Comparison of ENCODE assay signal across 8 cellular contexts in the genomic region with DNA sequence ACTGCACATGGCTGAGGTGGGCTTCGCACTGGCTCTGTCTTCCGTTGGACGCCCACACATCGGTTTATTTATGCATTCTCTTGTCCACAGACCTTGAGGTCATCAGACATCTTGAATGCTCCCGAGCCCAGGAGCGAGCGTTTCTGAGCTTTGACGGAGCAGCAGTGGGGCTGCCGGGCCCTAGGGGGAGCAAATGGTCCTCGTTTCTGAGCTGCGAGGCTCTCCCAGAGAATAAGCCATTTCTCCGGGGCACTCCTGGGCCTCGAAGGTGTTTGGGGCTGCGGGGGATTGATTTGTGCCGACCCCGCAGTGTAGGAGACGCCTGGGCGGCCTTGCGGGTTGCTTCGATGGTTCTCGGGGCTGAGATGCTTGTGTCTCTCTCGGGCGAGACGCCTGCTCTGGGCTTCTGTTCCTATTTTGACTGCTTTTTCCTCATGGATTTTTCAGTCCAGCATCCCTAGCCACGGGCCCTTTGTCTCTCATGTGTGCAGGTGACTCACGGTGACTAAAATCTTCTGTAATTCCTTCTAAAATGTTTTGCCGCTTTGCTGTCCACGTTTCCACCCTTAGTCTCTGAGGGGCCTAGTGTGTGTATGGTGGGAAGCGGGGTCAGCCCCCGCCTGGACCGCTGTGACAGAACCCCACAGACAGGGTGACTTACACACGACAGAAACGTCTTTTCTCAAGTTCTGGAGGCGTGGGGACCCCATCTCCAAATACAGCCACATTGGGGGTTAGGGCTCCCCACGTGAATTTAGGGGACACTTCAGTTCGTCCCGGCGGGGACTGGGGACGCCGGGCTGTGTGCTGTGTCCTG.
DNase-seq lines count a peak whose midpoint lies in the region; ATAC-seq, FAIRE-seq and TF ChIP-seq lines count a peak whose summit lies in the region.

No MANE protein-coding gene starts in this region.

- TF ChIP-seq POLR2A in prostate gland (IDR thresholded peaks at IDR 0.05) = no peak

- H3K9me3 ChIP-seq in cardiac muscle cell (ENCODE audit: low read depth) (no peaks in the 10 kb centered on the region), prostate gland (no peaks in the 10 kb centered on the region)

- no peak for FAIRE-seq in D721Med (lab: Jason Lieb, UNC)

- H3K4me1 Mint-ChIP-seq in IgD-negative memory B cell = peaks cover 7 to 16% (median 15%) of the 10 kb centered on the region in 3 donors
- H3K4me1 Mint-ChIP-seq in activated naive CD4-positive, alpha-beta T cell treated with anti-CD3 and anti-CD28 coated beads, Interleukin-2, amount 50 U/mL, for 24 hours = peaks cover 22% of the 10 kb centered on the region

- no peaks in the 10 kb centered on the region for H3K9me3 Mint-ChIP-seq in IgD-negative memory B cell
- H3K9me3 Mint-ChIP-seq in activated naive CD4-positive, alpha-beta T cell treated with anti-CD3 and anti-CD28 coated beads, Interleukin-2, amount 50 U/mL, for 24 hours = no peaks in the 10 kb centered on the region

- no peak for ATAC-seq in GM21619 (IDR thresholded peaks at IDR 0.05; ENCODE audit: unreplicated experiment)

- H3K27me3 ChIP-seq in cardiac muscle cell = no peaks in the 10 kb centered on the region
- no peaks in the 10 kb centered on the region for H3K27me3 ChIP-seq in prostate gland (replicated peaks; ENCODE audit: insufficient read depth)

- TF ChIP-seq CTCF in D721Med (IDR thresholded peaks at IDR 0.05; ENCODE audit: insufficient read depth, missing control alignments) = peak; percentile 45
- TF ChIP-seq CTCF in cardiac muscle cell (IDR thresholded peaks at IDR 0.05; ENCODE audit: low read depth, low read length) = peak; percentile 60
- TF ChIP-seq CTCF in prostate gland (IDR thresholded peaks at IDR 0.05) = peak in 2 of 4 experiments; percentile 23 to 24

- intact Hi-C loops in prostate gland (cut with DNase I) = loop anchor here (2.0 kb wide), 1 partner anchor 54 kb away; no protein-coding TSS in a partner anchor

- H3K27ac Mint-ChIP-seq in IgD-negative memory B cell = peak overlapping the region; percentile 76 to 94 (median 89)
- no peak overlapping the region for H3K27ac Mint-ChIP-seq in activated naive CD4-positive, alpha-beta T cell treated with anti-CD3 and anti-CD28 coated beads, Interleukin-2, amount 50 U/mL, for 24 hours

- H3K4me3 ChIP-seq in cardiac muscle cell (peak overlapping the region; percentile 25), prostate gland (peak overlapping the region; percentile 29 to 35)

- no peaks in the 10 kb centered on the region for H3K36me3 ChIP-seq in cardiac muscle cell
- H3K36me3 ChIP-seq in prostate gland = no peaks in the 10 kb centered on the region

- H3K27me3 Mint-ChIP-seq in IgD-negative memory B cell = no peaks in the 10 kb centered on the region
- no peaks in the 10 kb centered on the region for H3K27me3 Mint-ChIP-seq in activated naive CD4-positive, alpha-beta T cell treated with anti-CD3 and anti-CD28 coated beads, Interleukin-2, amount 50 U/mL, for 24 hours

- peak overlapping the region; percentile 74 for H3K27ac ChIP-seq in cardiac muscle cell
- peak overlapping the region; percentile 82 to 96 for H3K27ac ChIP-seq in prostate gland

- DNase-seq in D721Med (ENCODE audit: insufficient read length, low spot score) (no peak), cardiac muscle cell (ENCODE audit: low read depth in 1 of 2, low spot score in 1 of 2) (peak; percentile 64 to 67), prostate gland (ENCODE audit: low spot score) (no peak), middle frontal gyrus (ENCODE audit: extremely low spot score, low spot score) (no peak)
- no peak for DNase-seq in central memory CD4-positive, alpha-beta T cell

- 57% methylated on average over 37 of the region's 40 CpGs for WGBS in prostate gland

- peak overlapping the region; percentile 80 to 96 (median 89) for H3K4me3 Mint-ChIP-seq in IgD-negative memory B cell
- H3K4me3 Mint-ChIP-seq in activated naive CD4-positive, alpha-beta T cell treated with anti-CD3 and anti-CD28 coated beads, Interleukin-2, amount 50 U/mL, for 24 hours = peak overlapping the region; percentile 84

- H3K36me3 Mint-ChIP-seq in IgD-negative memory B cell = no peaks in the 10 kb centered on the region
- no peaks in the 10 kb centered on the region for H3K36me3 Mint-ChIP-seq in activated naive CD4-positive, alpha-beta T cell treated with anti-CD3 and anti-CD28 coated beads, Interleukin-2, amount 50 U/mL, for 24 hours

- H3K4me1 ChIP-seq in cardiac muscle cell (ENCODE audit: low read depth) (peaks cover 44% of the 10 kb centered on the region), prostate gland (replicated peaks) (peaks cover 19% of the 10 kb centered on the region)

Comparison
In these comparisons a context has a peak if more than half of its experiments do, and no peak if none do; other contexts are left out.
1. DNase-seq: peak in cardiac muscle cell (2 of 2); none in D721Med (single experiment), prostate gland (single experiment), central memory CD4-positive, alpha-beta T cell (single experiment) and middle frontal gyrus (single experiment).